Comparison of ENCODE assay signal across 13 cellular contexts in genomic region chr9:22342489-22343217, GRCh38.
A peak's percentile ranks its signal among the peaks of the same experiment; 100 is the strongest.
DNase-seq lines count a peak whose midpoint lies in the region; ATAC-seq, FAIRE-seq and TF ChIP-seq lines count a peak whose summit lies in the region.
"Had no signal": no experiment of that assay in that cellular context is flagged by ENCODE, and none has a peak within 500 bp of the region (broad histone marks: within the 10 kb centered on the region; RNA-seq: fewer than 3 reads in every experiment).

No MANE protein-coding gene starts in this region.

- H3K4me3 ChIP-seq in SJSA1 (no peak overlapping the region), fibroblast of mammary gland (ENCODE audit: control insufficient read depth, low read depth, low read length) (no peak overlapping the region), pancreas (no peak overlapping the region)

- DNase-seq in HS-5 (ENCODE audit: low read depth) (peak; percentile 84), SJSA1 (ENCODE audit: low read depth in 1 of 2, low spot score in 2 of 2) (peak; percentile 48 to 80), fibroblast of mammary gland (ENCODE audit: low read depth) (peak; percentile 74), pancreas (no peak), NK-92 (lab: John Stamatoyannopoulos, UW; ENCODE audit: unreplicated experiment) (no peak)
- DNase-seq: activated CD8-positive, alpha-beta memory T cell treated with anti-CD3 and anti-CD28 coated beads for 24 hours; activated naive CD8-positive, alpha-beta T cell treated with anti-CD3 and anti-CD28 coated beads for 36 hours; immature natural killer cell; MV-4-11 had no signal

- no peaks in the 10 kb centered on the region for H3K36me3 ChIP-seq in SJSA1
- no peaks in the 10 kb centered on the region for H3K36me3 ChIP-seq in pancreas

- H3K27ac ChIP-seq in SJSA1 (peak overlapping the region; percentile 73), pancreas (no peak overlapping the region)

- H3K4me1 ChIP-seq in SJSA1 (replicated peaks) (peaks cover 20% of the 10 kb centered on the region), pancreas (no peaks in the 10 kb centered on the region)

- TF ChIP-seq CTCF in fibroblast of mammary gland (conservative IDR thresholded peaks at IDR 0.05; ENCODE audit: control insufficient read depth, insufficient read depth, low read depth, low read length) (no peak), pancreas (IDR thresholded peaks at IDR 0.05) (no peak)

- 20 to 26% methylated on average over 3 of the region's 3 CpGs for WGBS in pancreas, 2 donors

- H3K9me3 ChIP-seq in SJSA1 (replicated peaks) (no peaks in the 10 kb centered on the region), pancreas (no peaks in the 10 kb centered on the region)

- H3K27me3 ChIP-seq in SJSA1 (replicated peaks), result no peaks in the 10 kb centered on the region
- H3K27me3 ChIP-seq in pancreas, result no peaks in the 10 kb centered on the region

- FAIRE-seq in pancreas (lab: Jason Lieb, UNC), result no peak
- FAIRE-seq: GM12891 had no signal

- ATAC-seq in pancreas (peak in 3 of 4 donors; percentile 26 to 41 (median 37)), GM18511 (IDR thresholded peaks at IDR 0.05; ENCODE audit: unreplicated experiment) (no peak), GM21737 (IDR thresholded peaks at IDR 0.05; ENCODE audit: unreplicated experiment) (no peak), GM21786 (IDR thresholded peaks at IDR 0.05; ENCODE audit: unreplicated experiment) (no peak)

- intact Hi-C loops in pancreas (cut with DNase I), result no loop called here

Comparison
In these comparisons a context has a peak if more than half of its experiments do, and no peak if none do; other contexts are left out.
1. DNase-seq: peak in HS-5 (single experiment), SJSA1 (2 of 2) and fibroblast of mammary gland (single experiment); none in pancreas (0 of 6) and NK-92 (single experiment).
2. ATAC-seq: peak in pancreas (3 of 4); none in GM18511 (single experiment), GM21737 (single experiment) and GM21786 (single experiment).